17 cellular contexts compared by ENCODE assay signal in the genomic region with DNA sequence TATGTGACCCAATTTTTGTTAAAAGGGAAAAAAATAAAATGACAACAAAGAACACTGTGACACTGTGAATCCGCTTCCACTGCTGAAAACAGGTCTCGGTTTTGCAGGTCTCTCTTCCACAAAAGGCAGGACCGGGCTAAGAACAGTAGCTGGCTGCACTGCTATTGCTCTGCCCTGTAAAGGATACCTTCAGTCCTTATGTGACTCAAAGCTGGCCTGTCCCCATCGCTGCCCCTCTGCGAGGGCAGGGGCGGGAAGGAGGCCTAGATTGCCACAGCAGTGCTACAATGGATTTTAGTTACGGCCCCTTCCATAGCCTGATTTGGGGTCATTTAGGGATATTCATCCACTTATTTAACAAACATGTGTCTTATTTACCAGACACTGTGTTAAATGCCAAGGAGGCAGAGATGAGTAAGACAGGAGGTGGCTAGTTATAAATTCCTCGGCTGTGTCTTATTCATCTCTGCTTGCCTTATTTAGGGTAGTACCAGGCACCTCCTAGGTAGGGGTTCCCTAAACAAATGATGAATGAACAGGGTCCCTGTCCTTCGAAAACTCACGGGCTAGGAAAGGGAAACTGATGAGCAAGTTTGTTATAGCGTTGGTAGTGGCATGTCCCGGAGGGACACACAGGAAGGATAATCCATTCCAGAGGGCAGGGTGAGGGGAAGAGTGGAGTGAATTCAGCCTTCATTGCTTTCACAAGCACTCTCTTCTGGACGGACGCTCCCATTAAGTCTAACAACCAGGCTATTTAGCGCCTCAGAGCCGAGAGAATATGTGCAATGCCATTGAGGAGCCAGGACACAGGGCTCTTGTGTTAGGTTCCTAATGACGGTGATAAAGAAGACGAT.
DNase-seq lines count a peak whose midpoint lies in the region; TF ChIP-seq lines count a peak whose summit lies in the region.
"Had no signal": no experiment of that assay in that cellular context is flagged by ENCODE, and none has a peak within 500 bp of the region (broad histone marks: within the 10 kb centered on the region; RNA-seq: fewer than 3 reads in every experiment).

No MANE protein-coding gene starts in this region.

- H3K36me3 Mint-ChIP-seq in progenitor cell of endocrine pancreas (ENCODE audit: insufficient read depth), result no peaks in the 10 kb centered on the region
- H3K36me3 Mint-ChIP-seq: T-cell had no signal

- H3K36me3 ChIP-seq in osteoblast (ENCODE audit: insufficient read depth, low read length), result no peaks in the 10 kb centered on the region
- H3K36me3 ChIP-seq: MG63 had no signal

- H3K4me1 ChIP-seq in osteoblast (ENCODE audit: insufficient read depth, low read length), result peaks cover 10% of the 10 kb centered on the region

- H4K20me1 ChIP-seq in osteoblast (ENCODE audit: insufficient read depth, low read length), result no peaks in the 10 kb centered on the region

- H2AFZ ChIP-seq in osteoblast (ENCODE audit: low read length), result peak overlapping the region; percentile 36
- H2AFZ ChIP-seq: parathyroid adenoma had no signal

- peak overlapping the region; percentile 47 for H3K4me2 ChIP-seq in osteoblast (ENCODE audit: insufficient read depth, low read length)

- H3K27ac ChIP-seq in osteoblast (ENCODE audit: low read depth, low read length), result no peak overlapping the region
- H3K27ac ChIP-seq: dorsolateral prefrontal cortex, parathyroid adenoma had no signal

- no peak overlapping the region for H3K4me3 Mint-ChIP-seq in progenitor cell of endocrine pancreas (ENCODE audit: low read depth)
- H3K4me3 Mint-ChIP-seq: activated CD4-positive, alpha-beta memory T cell treated with anti-CD3 and anti-CD28 coated beads, Interleukin-2, amount 10 ng/mL, durations not matched to agents 7 days and 5 days; activated T-helper 1 cell treated with anti-CD3 and anti-CD28 coated beads, Interleukin-12 subunit alpha, Interleukin-12 subunit beta, Interleukin-2, Interleukin-4 antibody, amounts not matched to agents 30 ng/mL and 10 ng/mL and 1 ng/mL, durations not matched to agents 14 hours and 24 hours and 36 hours; T-cell had no signal

- DNase-seq in COLO829 (ENCODE audit: low spot score) (peak; percentile 35), HT1080 (ENCODE audit: low read depth) (peak; percentile 36), epithelial cell of esophagus (ENCODE audit: low read depth) (peak; percentile 44), osteoblast (ENCODE audit: insufficient read length, low spot score, missing footprints) (no peak), T-helper 9 cell (no peak), T-helper 2 cell (no peak), progenitor cell of endocrine pancreas (ENCODE audit: low spot score, unreplicated experiment) (no peak), NCI-H526 (lab: John Stamatoyannopoulos, UW) (no peak)
- DNase-seq: activated CD4-positive, alpha-beta memory T cell treated with anti-CD3 and anti-CD28 coated beads, Interleukin-2, amount 10 ng/mL, durations not matched to agents 7 days and 5 days; dorsolateral prefrontal cortex; left ventricle myocardium superior; MG63; NK-92 treated with Interleukin-12 subunit alpha and Interleukin-12 subunit beta, amount 100 ng/mL, for 24 hours; stimulated activated CD4-positive, alpha-beta T cell treated with anti-CD3 and anti-CD28 coated beads, Interleukin-4, amount 100 ng/mL, for 4 hours; T-cell had no signal

- H3K27ac Mint-ChIP-seq in progenitor cell of endocrine pancreas, result no peak overlapping the region
- H3K27ac Mint-ChIP-seq: activated CD4-positive, alpha-beta memory T cell treated with anti-CD3 and anti-CD28 coated beads, Interleukin-2, amount 10 ng/mL, durations not matched to agents 7 days and 5 days; activated T-helper 1 cell treated with anti-CD3 and anti-CD28 coated beads, Interleukin-12 subunit alpha, Interleukin-12 subunit beta, Interleukin-2, Interleukin-4 antibody, amounts not matched to agents 30 ng/mL and 10 ng/mL and 1 ng/mL, durations not matched to agents 14 hours and 24 hours and 36 hours; T-cell had no signal

- H3K9me3 Mint-ChIP-seq in progenitor cell of endocrine pancreas (ENCODE audit: low read depth), result no peaks in the 10 kb centered on the region
- H3K9me3 Mint-ChIP-seq: activated CD4-positive, alpha-beta memory T cell treated with anti-CD3 and anti-CD28 coated beads, Interleukin-2, amount 10 ng/mL, durations not matched to agents 7 days and 5 days; activated T-helper 1 cell treated with anti-CD3 and anti-CD28 coated beads, Interleukin-12 subunit alpha, Interleukin-12 subunit beta, Interleukin-2, Interleukin-4 antibody, amounts not matched to agents 30 ng/mL and 10 ng/mL and 1 ng/mL, durations not matched to agents 14 hours and 24 hours and 36 hours; T-cell had no signal

- H3K4me1 Mint-ChIP-seq in progenitor cell of endocrine pancreas (ENCODE audit: low read depth), result no peaks in the 10 kb centered on the region

- no peaks in the 10 kb centered on the region for H3K27me3 ChIP-seq in osteoblast (ENCODE audit: insufficient read depth, low read length)
- H3K27me3 ChIP-seq: MG63 had no signal

- no peaks in the 10 kb centered on the region for H3K79me2 ChIP-seq in osteoblast (ENCODE audit: insufficient read depth, low read length)
- H3K79me2 ChIP-seq: parathyroid adenoma had no signal

- no peak overlapping the region for H3K4me3 ChIP-seq in epithelial cell of esophagus (ENCODE audit: low read length)
- no peak overlapping the region for H3K4me3 ChIP-seq in osteoblast (ENCODE audit: insufficient read depth, low read length)
- H3K4me3 ChIP-seq: MG63 had no signal

- TF ChIP-seq CTCF in epithelial cell of esophagus (IDR thresholded peaks at IDR 0.05; ENCODE audit: insufficient read depth, low read depth, low read length, missing control alignments) (no peak), osteoblast (IDR thresholded peaks at IDR 0.05; ENCODE audit: extremely low read depth, low read depth, low read length) (no peak), progenitor cell of endocrine pancreas (IDR thresholded peaks at IDR 0.05; ENCODE audit: unreplicated experiment) (no peak)

- no peaks in the 10 kb centered on the region for H3K9me3 ChIP-seq in osteoblast (ENCODE audit: low read depth, low read length)
- H3K9me3 ChIP-seq: MG63 had no signal

- H3K27me3 Mint-ChIP-seq in progenitor cell of endocrine pancreas, result peaks cover 14% of the 10 kb centered on the region

Comparison
In these comparisons a context has a peak if more than half of its experiments do, and no peak if none do; other contexts are left out.
1. DNase-seq: peak in COLO829 (single experiment), HT1080 (single experiment) and epithelial cell of esophagus (single experiment); none in osteoblast (single experiment), T-helper 9 cell (single experiment), T-helper 2 cell (0 of 5), progenitor cell of endocrine pancreas (single experiment) and NCI-H526 (0 of 2).